35 cellular contexts compared by ENCODE assay signal in genomic region chr5:22887566-22887965, GRCh38. TPM values are rescaled to one million over a fixed set of nuclear protein-coding genes. Genes with fewer than 3 reads are reported as not detected.
"Had no signal": no experiment of that assay in that cellular context is flagged by ENCODE, and none has a peak within 500 bp of the region (broad histone marks: within the 10 kb centered on the region; RNA-seq: fewer than 3 reads in every experiment).

No MANE protein-coding gene starts in this region.

- H3K9me3 ChIP-seq: esophagus squamous epithelium, gastroesophageal sphincter had no signal

- H3K4me1 ChIP-seq: esophagus squamous epithelium, gastroesophageal sphincter had no signal

- H3K27me3 ChIP-seq: brain microvascular endothelial cell, esophagus squamous epithelium, gastroesophageal sphincter had no signal

- H3K36me3 ChIP-seq: brain microvascular endothelial cell, esophagus squamous epithelium, gastroesophageal sphincter, WERI-Rb-1 had no signal

- ATAC-seq: activated CD4-positive, CD25-positive, alpha-beta regulatory T cell treated with anti-CD3 and anti-CD28 coated beads, Interleukin-2, amount 50 U/mL, for 24 hours; activated CD8-positive, alpha-beta T cell treated with anti-CD3 and anti-CD28 coated beads for 36 hours; activated T-cell treated with anti-CD3 and anti-CD28 coated beads, Interleukin-2, amount 50 U/mL, for 4 hours; activated T-helper 17 cell treated with anti-CD3 and anti-CD28 coated beads, Interleukin-2, amount 50 U/mL, for 72 hours; effector memory CD8-positive, alpha-beta T cell; gastroesophageal sphincter; T-cell had no signal

- H3K27ac ChIP-seq: brain microvascular endothelial cell, epithelial cell of prostate, esophagus squamous epithelium, gastroesophageal sphincter, WERI-Rb-1 had no signal

- H3K4me3 ChIP-seq: esophagus squamous epithelium, gastroesophageal sphincter had no signal

- DNase-seq: activated B cell treated with CpG ODN at 0.5 μM for 24 hours; activated CD4-positive, alpha-beta T cell treated with anti-CD3 and anti-CD28 coated beads for 48 hours; activated CD4-positive, alpha-beta T cell treated with anti-CD3 and anti-CD28 coated beads, Interleukin-2, amount 50 U/mL, for 1 hour; activated CD4-positive, alpha-beta T cell treated with anti-CD3 and anti-CD28 coated beads, Interleukin-2, amount 50 U/mL, for 48 hours; activated CD8-positive, alpha-beta memory T cell treated with anti-CD3 and anti-CD28 coated beads for 24 hours; activated CD8-positive, alpha-beta T cell treated with anti-CD3 and anti-CD28 coated beads for 36 hours; activated effector memory CD4-positive, alpha-beta T cell treated with Interleukin-2 at 50 U/mL for 16 hours; activated gamma-delta T cell treated with Interleukin-2 at 50 U/mL for 16 hours; activated naive CD4-positive, alpha-beta T cell treated with anti-CD3 and anti-CD28 coated beads, Interleukin-2, amount 50 U/mL, for 16 hours; activated naive CD4-positive, alpha-beta T cell treated with Interleukin-2 at 50 U/mL for 16 hours; activated T-cell treated with anti-CD3 and anti-CD28 coated beads, Interleukin-2, amount 50 U/mL, for 4 hours; amniotic stem cell; brain microvascular endothelial cell; cortex of kidney; dermis blood vessel endothelial cell; effector CD4-positive, alpha-beta T cell; effector memory CD8-positive, alpha-beta T cell; esophagus squamous epithelium; foreskin melanocyte; head of caudate nucleus; SW 1271; T-cell; T1000; WERI-Rb-1 had no signal

RNA-seq across cellular contexts. Expression of gene CDH12, which starts 34.4 kb away (rescaled TPM):
- total RNA-seq: activated B cell treated with CpG ODN at 0.5 μM for 24 hours; activated CD8-positive, alpha-beta T cell treated with anti-CD3 and anti-CD28 coated beads for 36 hours; activated T-cell treated with anti-CD3 and anti-CD28 coated beads, Interleukin-2, amount 50 U/mL, for 4 hours; activated T-helper 17 cell treated with anti-CD3 and anti-CD28 coated beads, Interleukin-2, amount 50 U/mL, for 72 hours; astrocyte; bronchial epithelial cell; cardiac septum; chondrocyte; dermis blood vessel endothelial cell; endothelial cell of umbilical vein; esophagus squamous epithelium; fibroblast of lung; fibroblast of villous mesenchyme; T-cell had no signal
